Comparison of ENCODE assay signal across 9 cellular contexts in the genomic region with DNA sequence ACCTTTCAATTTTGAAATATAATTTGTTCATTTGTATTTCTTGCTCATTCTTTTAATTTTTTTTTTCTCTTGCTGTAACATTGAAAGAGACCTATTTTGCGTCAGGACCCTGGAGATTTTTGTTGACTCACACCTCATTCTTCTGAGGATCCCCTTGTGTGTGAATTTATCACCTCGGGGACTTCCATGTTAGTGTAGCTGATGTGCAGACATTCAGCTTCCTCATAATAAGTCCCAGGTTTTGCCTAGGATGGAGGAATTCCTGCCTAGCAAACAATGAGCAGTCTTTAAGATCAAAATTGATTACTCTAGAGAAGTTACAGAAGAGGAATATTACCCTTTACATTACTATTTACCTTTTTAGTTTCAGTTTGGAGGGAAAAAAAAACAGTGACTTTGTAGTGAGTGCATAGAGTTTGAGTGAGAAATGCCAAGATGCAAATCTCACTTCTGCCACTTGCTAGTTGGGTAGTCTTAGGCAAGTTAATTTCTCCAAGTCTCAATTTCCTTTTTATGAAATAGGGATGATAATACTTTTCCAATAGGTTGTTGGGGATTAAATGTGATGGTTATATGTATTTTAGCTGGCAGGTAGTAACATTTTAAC. TPM values are rescaled to one million over a fixed set of nuclear protein-coding genes. Genes with fewer than 3 reads are reported as not detected.
A peak's percentile ranks its signal among the peaks of the same experiment; 100 is the strongest.
DNase-seq lines count a peak whose midpoint lies in the region; ATAC-seq and TF ChIP-seq lines count a peak whose summit lies in the region.
"Had no signal": no experiment of that assay in that cellular context is flagged by ENCODE, and none has a peak within 500 bp of the region (broad histone marks: within the 10 kb centered on the region; RNA-seq: fewer than 3 reads in every experiment).

No MANE protein-coding gene starts in this region.

- peaks cover 27% of the 10 kb centered on the region for H3K36me3 Mint-ChIP-seq in CD4-positive, alpha-beta T cell (ENCODE audit: low read depth)
- H3K36me3 Mint-ChIP-seq in central memory CD8-positive, alpha-beta T cell (ENCODE audit: insufficient read depth): peaks cover 8% of the 10 kb centered on the region

- no peaks in the 10 kb centered on the region for H3K9me3 ChIP-seq in CD4-positive, alpha-beta T cell (ENCODE audit: control insufficient read depth, low read length)
- no peaks in the 10 kb centered on the region for H3K9me3 ChIP-seq in right atrium auricular region
- H3K9me3 ChIP-seq: ovary had no signal

- TF ChIP-seq CTCF in CD4-positive, alpha-beta T cell (IDR thresholded peaks at IDR 0.05): no peak
- no peak for TF ChIP-seq CTCF in right atrium auricular region (IDR thresholded peaks at IDR 0.05)

- CTCF ChIA-PET in CD4-positive, alpha-beta T cell (lab: Charles Lee): interaction anchor here (1.1 to 3.3 kb wide), 2 partner anchors 11 to 44 kb away, joined by 3 to 12 read pairs; no protein-coding TSS in a partner anchor

- H3K27me3 ChIP-seq in CD4-positive, alpha-beta T cell (ENCODE audit: control insufficient read depth, insufficient read depth, low read length): no peaks in the 10 kb centered on the region
- H3K27me3 ChIP-seq in right atrium auricular region: no peaks in the 10 kb centered on the region
- H3K27me3 ChIP-seq: ovary had no signal

- H3K27me3 Mint-ChIP-seq in CD4-positive, alpha-beta T cell: no peaks in the 10 kb centered on the region
- H3K27me3 Mint-ChIP-seq in central memory CD8-positive, alpha-beta T cell: no peaks in the 10 kb centered on the region

- H3K4me1 Mint-ChIP-seq in CD4-positive, alpha-beta T cell (ENCODE audit: low read depth): peaks cover 92% of the 10 kb centered on the region
- peaks cover 68% of the 10 kb centered on the region for H3K4me1 Mint-ChIP-seq in central memory CD8-positive, alpha-beta T cell

- no peak for DNase-seq in CD4-positive, alpha-beta T cell
- DNase-seq in central memory CD8-positive, alpha-beta T cell (ENCODE audit: low spot score in 2 of 2): no peak
- DNase-seq in mucosa of gallbladder (ENCODE audit: low spot score): no peak
- no peak for DNase-seq in hepatic stellate cell (ENCODE audit: low spot score)
- DNase-seq in DMS79 treated with DMSO at 0.1 percent for 48 hours (lab: John Stamatoyannopoulos, UW): no peak
- DNase-seq in right atrium auricular region (ENCODE audit: low spot score): no peak
- DNase-seq: ovary had no signal

- no peak overlapping the region for H3K27ac ChIP-seq in CD4-positive, alpha-beta T cell (ENCODE audit: low read depth, low read length)
- no peak overlapping the region for H3K27ac ChIP-seq in right atrium auricular region
- H3K27ac ChIP-seq: ovary had no signal

- POLR2A ChIA-PET in CD4-positive, alpha-beta T cell (lab: Charles Lee): interaction anchor here (4.1 kb wide), 1 partner anchor 14 kb away, joined by 24 read pairs; the partner anchor contains the start of gene TES

- ATAC-seq in CD4-positive, alpha-beta T cell (ENCODE audit: poor library complexity): peak; percentile 49
- ATAC-seq in GM19328 (IDR thresholded peaks at IDR 0.05; ENCODE audit: unreplicated experiment) (peak; percentile 43), HG03095 (IDR thresholded peaks at IDR 0.05; ENCODE audit: unreplicated experiment) (peak; percentile 47)
- peak; percentile 75 for ATAC-seq in central memory CD8-positive, alpha-beta T cell (replicated peaks; ENCODE audit: extremely low read depth, poor library complexity, severe bottlenecking)

- H3K4me3 Mint-ChIP-seq in CD4-positive, alpha-beta T cell: peak overlapping the region; percentile 61
- peak overlapping the region; percentile 64 for H3K4me3 Mint-ChIP-seq in central memory CD8-positive, alpha-beta T cell

- no peaks in the 10 kb centered on the region for H3K36me3 ChIP-seq in right atrium auricular region
- H3K36me3 ChIP-seq: ovary had no signal

- intact Hi-C loops in CD4-positive, alpha-beta T cell (cut with DNase I, micrococcal nuclease): loop anchor here (2.0 to 10.0 kb wide), 2 partner anchors 14 to 640 kb away; partner anchors contain the start of genes CAPZA2 (in 1 of the 2) and TES (in 1 of the 2)

- H3K4me3 ChIP-seq in right atrium auricular region: no peak overlapping the region
- H3K4me3 ChIP-seq: ovary had no signal

- H3K27ac Mint-ChIP-seq in CD4-positive, alpha-beta T cell: peak overlapping the region; percentile 73
- peak overlapping the region; percentile 92 for H3K27ac Mint-ChIP-seq in central memory CD8-positive, alpha-beta T cell (ENCODE audit: low read depth)

- H3K4me1 ChIP-seq in right atrium auricular region: peaks cover 0 to 18% of the 10 kb centered on the region in 2 donors

- H3K9me3 Mint-ChIP-seq in CD4-positive, alpha-beta T cell: no peaks in the 10 kb centered on the region
- H3K9me3 Mint-ChIP-seq in central memory CD8-positive, alpha-beta T cell: no peaks in the 10 kb centered on the region

RNA-seq across cellular contexts. Expression of gene TES, which starts 14.3 kb away (rescaled TPM):
- total RNA-seq in CD4-positive, alpha-beta T cell: 100 to 1,000 TPM; 114 to 120 TPM
- total RNA-seq in mucosa of gallbladder (96.7 TPM), right atrium auricular region (10 to 100 TPM; 18.0 to 23.3 TPM)
